In the genomic region with DNA sequence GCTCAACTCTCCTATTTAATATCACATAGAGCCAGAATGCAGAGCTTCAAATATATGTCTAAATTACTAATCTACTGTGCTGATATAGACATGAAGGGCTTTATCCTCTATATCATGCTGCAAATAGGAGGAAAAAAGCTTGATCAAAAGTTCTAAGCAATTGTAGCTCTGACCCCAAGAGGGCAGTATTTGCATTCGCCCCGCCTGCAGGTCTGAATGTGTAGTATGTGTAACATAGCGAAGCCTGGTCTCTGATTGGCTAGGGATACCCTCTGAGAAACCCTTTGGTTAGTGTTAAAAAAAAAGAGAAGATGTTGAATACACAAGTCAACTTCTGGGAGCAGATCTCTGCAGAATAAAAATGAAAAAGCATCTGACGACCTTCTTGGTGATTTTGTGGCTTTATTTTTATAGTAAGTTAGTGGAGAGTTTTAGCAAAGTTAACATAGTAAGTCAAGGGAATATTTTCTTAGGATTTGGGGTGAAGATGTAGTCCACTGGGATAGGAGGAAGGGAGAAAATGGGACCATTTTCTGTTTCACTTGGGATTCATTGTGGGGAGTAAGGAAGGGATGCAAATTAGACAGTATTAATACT, we compare ENCODE assay signal across 8 cellular contexts.
DNase-seq lines count a peak whose midpoint lies in the region; ATAC-seq and TF ChIP-seq lines count a peak whose summit lies in the region.

No MANE protein-coding gene starts in this region.

- H3K9ac ChIP-seq in neural progenitor cell = no peak overlapping the region

- peak; percentile 60 for ATAC-seq in HG03159 (IDR thresholded peaks at IDR 0.05; ENCODE audit: unreplicated experiment)
- ATAC-seq in HG02840 (IDR thresholded peaks at IDR 0.05; ENCODE audit: low FRiP score, unreplicated experiment) = no peak
- ATAC-seq in gastroesophageal sphincter = no peak

- no peaks in the 10 kb centered on the region for H3K9me3 Mint-ChIP-seq in neural progenitor cell

- peaks cover 8% of the 10 kb centered on the region for H3K27me3 Mint-ChIP-seq in neural progenitor cell (ENCODE audit: insufficient read depth, low read depth)

- H3K36me3 ChIP-seq in neural progenitor cell = no peaks in the 10 kb centered on the region
- H3K36me3 ChIP-seq in gastroesophageal sphincter = no peaks in the 10 kb centered on the region

- in situ Hi-C loops in astrocyte of the spinal cord (cut with HindIII; ENCODE audit: low sequenced_read_pairs) = no loop called here

- H3K9me3 ChIP-seq in neural progenitor cell (ENCODE audit: low read depth) (no peaks in the 10 kb centered on the region), gastroesophageal sphincter (no peaks in the 10 kb centered on the region)

- no peak overlapping the region for H3K4me2 ChIP-seq in neural progenitor cell

- no peak for TF ChIP-seq EP300 in gastroesophageal sphincter (IDR thresholded peaks at IDR 0.05)

- H3K4me3 ChIP-seq in astrocyte of the spinal cord (ENCODE audit: low read depth, low read length) (no peak overlapping the region), neural progenitor cell (no peak overlapping the region), gastroesophageal sphincter (no peak overlapping the region)

- DNase-seq in CMK (ENCODE audit: low read depth) (peak; percentile 20), SKM-1 treated with dmso at 0.1 percent for 144 hours (lab: John Stamatoyannopoulos, UW; ENCODE audit: unreplicated experiment) (peak; percentile 25), astrocyte of the spinal cord (ENCODE audit: low read depth, low spot score) (peak; percentile 13), neural progenitor cell (ENCODE audit: low spot score) (peak; percentile 74), NCI-H345 (lab: John Stamatoyannopoulos, UW) (no peak)

- H3K36me3 Mint-ChIP-seq in neural progenitor cell = no peaks in the 10 kb centered on the region

- H3F3A ChIP-seq in neural progenitor cell (ENCODE audit: low read depth) = no peaks in the 10 kb centered on the region

- WGBS in gastroesophageal sphincter (ENCODE audit: low coverage in 1 of 2), 2 donors = 14% methylated on average over 3 to 4 of the region's 4 CpGs

- H2AFZ ChIP-seq in neural progenitor cell (replicated peaks) = no peak overlapping the region

- H3K4me1 Mint-ChIP-seq in neural progenitor cell = no peaks in the 10 kb centered on the region

- H4K20me1 ChIP-seq in neural progenitor cell (ENCODE audit: low read depth) = no peaks in the 10 kb centered on the region

- H3K79me2 ChIP-seq in neural progenitor cell (ENCODE audit: low read depth) = no peaks in the 10 kb centered on the region

- H3K4me3 Mint-ChIP-seq in neural progenitor cell = no peak overlapping the region

- TF ChIP-seq CTCF in astrocyte of the spinal cord (IDR thresholded peaks at IDR 0.05; ENCODE audit: low read depth, low read length) (peak; percentile 61), neural progenitor cell (IDR thresholded peaks at IDR 0.05) (peak; percentile 83), gastroesophageal sphincter (IDR thresholded peaks at IDR 0.05) (no peak)

- no peaks in the 10 kb centered on the region for H3K4me1 ChIP-seq in neural progenitor cell
- no peaks in the 10 kb centered on the region for H3K4me1 ChIP-seq in gastroesophageal sphincter

- H3K27ac ChIP-seq in neural progenitor cell = no peak overlapping the region
- H3K27ac ChIP-seq in gastroesophageal sphincter = no peak overlapping the region

- H3K27ac Mint-ChIP-seq in neural progenitor cell = no peak overlapping the region

- H3K27me3 ChIP-seq in neural progenitor cell (peaks cover 37% of the 10 kb centered on the region), gastroesophageal sphincter (no peaks in the 10 kb centered on the region)

- TF ChIP-seq POLR2A in gastroesophageal sphincter (IDR thresholded peaks at IDR 0.05) = no peak

Comparison
In these comparisons a context has a peak if more than half of its experiments do, and no peak if none do; other contexts are left out.
1. CTCF ChIP-seq: peak in astrocyte of the spinal cord (single experiment) and neural progenitor cell (single experiment); none in gastroesophageal sphincter (0 of 4).